In genomic region chr5:84306617-84307016, GRCh38 we compare ENCODE assay signal across 27 cellular contexts.
"Had no signal": no experiment of that assay in that cellular context is flagged by ENCODE, and none has a peak within 500 bp of the region (broad histone marks: within the 10 kb centered on the region; RNA-seq: fewer than 3 reads in every experiment).

No MANE protein-coding gene starts in this region.

- H3K36me3 ChIP-seq: adrenal gland, breast epithelium, Peyer's patch had no signal

- H3K4me1 ChIP-seq: adrenal gland, breast epithelium, Peyer's patch had no signal

- H3K4me3 ChIP-seq: adrenal gland, breast epithelium, Peyer's patch, SJSA1 had no signal

- FAIRE-seq: TTC549 had no signal

- DNase-seq: activated CD4-positive, alpha-beta T cell treated with anti-CD3 and anti-CD28 coated beads for 4 hours; activated CD8-positive, alpha-beta memory T cell treated with anti-CD3 and anti-CD28 coated beads, Interleukin-2, amount 50 U/mL, for 4 hours; activated CD8-positive, alpha-beta T cell treated with anti-CD3 and anti-CD28 coated beads for 36 hours; activated naive CD4-positive, alpha-beta T cell treated with anti-CD3 and anti-CD28 coated beads, Interleukin-2, amount 50 U/mL, for 16 hours; activated naive CD8-positive, alpha-beta T cell treated with anti-CD3 and anti-CD28 coated beads, Interleukin-2, amount 10 ng/mL, durations not matched to agents 7 days and 5 days; adrenal gland; anterior cingulate cortex; caudate nucleus; KG1; NCI-H1092; NCI-H1417; NCI-H1930; NCI-H2107; NCI-H2171 treated with DMSO at 0.1 percent for 48 hours; NCI-H226; NCI-H510A; NCI-H526 treated with DMSO at 0.1 percent for 48 hours; NCI-H82; Peyer's patch; SHP77; T-helper 17 cell; T1000 had no signal

- H3K27ac Mint-ChIP-seq: activated CD8-positive, alpha-beta T cell treated with anti-CD3 and anti-CD28 coated beads for 36 hours; activated naive CD8-positive, alpha-beta T cell treated with anti-CD3 and anti-CD28 coated beads, Interleukin-2, amount 10 ng/mL, durations not matched to agents 7 days and 5 days; T-helper 17 cell had no signal

- H3K27ac ChIP-seq: adrenal gland, breast epithelium, Peyer's patch, SJSA1, VCaP had no signal

- H3K36me3 Mint-ChIP-seq: activated naive CD8-positive, alpha-beta T cell treated with anti-CD3 and anti-CD28 coated beads, Interleukin-2, amount 10 ng/mL, durations not matched to agents 7 days and 5 days had no signal

- H3K27me3 Mint-ChIP-seq: activated CD8-positive, alpha-beta T cell treated with anti-CD3 and anti-CD28 coated beads for 36 hours; activated naive CD8-positive, alpha-beta T cell treated with anti-CD3 and anti-CD28 coated beads, Interleukin-2, amount 10 ng/mL, durations not matched to agents 7 days and 5 days; T-helper 17 cell had no signal

- H3K4me3 Mint-ChIP-seq: activated CD8-positive, alpha-beta T cell treated with anti-CD3 and anti-CD28 coated beads for 36 hours; activated naive CD8-positive, alpha-beta T cell treated with anti-CD3 and anti-CD28 coated beads, Interleukin-2, amount 10 ng/mL, durations not matched to agents 7 days and 5 days; T-helper 17 cell had no signal

- H3K9me3 Mint-ChIP-seq: activated CD8-positive, alpha-beta T cell treated with anti-CD3 and anti-CD28 coated beads for 36 hours; activated naive CD8-positive, alpha-beta T cell treated with anti-CD3 and anti-CD28 coated beads, Interleukin-2, amount 10 ng/mL, durations not matched to agents 7 days and 5 days had no signal

- H3K9me3 ChIP-seq: adrenal gland, breast epithelium, Peyer's patch, SJSA1 had no signal

- H3K4me1 Mint-ChIP-seq: activated naive CD8-positive, alpha-beta T cell treated with anti-CD3 and anti-CD28 coated beads, Interleukin-2, amount 10 ng/mL, durations not matched to agents 7 days and 5 days; T-helper 17 cell had no signal

- ATAC-seq: activated CD4-positive, CD25-positive, alpha-beta regulatory T cell treated with anti-CD3 and anti-CD28 coated beads, Interleukin-2, amount 50 U/mL, for 24 hours; activated CD8-positive, alpha-beta T cell treated with anti-CD3 and anti-CD28 coated beads for 36 hours; T-helper 17 cell had no signal

- H3K27me3 ChIP-seq: adrenal gland, breast epithelium, Peyer's patch, SJSA1 had no signal
